In genomic region chr6:138499303-138499991, GRCh38 we compare ENCODE assay signal across 1 cellular context.
TF ChIP-seq lines count a peak whose summit lies in the region.

TSS of gene NHSL1 (minus strand) at chr6:138499494. CDS start at chr6:138499290, 204 bp downstream.

TF ChIP-seq in HepG2, 621 proteins besides CTCF, POLR2A, EP300 and RAD21 (continued from another document and continues in another):
- TF ChIP-seq ZNF280D (CRISPR knock-in tag; IDR thresholded peaks at IDR 0.05) (peak; percentile 41; the same call in 1 of the 2 replicates), RERE (CRISPR knock-in tag; IDR thresholded peaks at IDR 0.05; ENCODE audit: low read depth) (no peak), SNRNP70 (IDR thresholded peaks at IDR 0.05; ENCODE audit: low read depth, low read length) (no peak), TSC22D2 (CRISPR knock-in tag; IDR thresholded peaks at IDR 0.05; ENCODE audit: borderline replicate concordance) (0 out of 2 replicates have a peak, but pooled peaks have one; percentile 37), ZNF768 (CRISPR knock-in tag; IDR thresholded peaks at IDR 0.05) (no peak), TAF15 (IDR thresholded peaks at IDR 0.05; ENCODE audit: low read depth, low read length, poor library complexity, severe bottlenecking) (no peak), ZNF446 (CRISPR knock-in tag; IDR thresholded peaks at IDR 0.05) (no peak), AGO1 (IDR thresholded peaks at IDR 0.05; ENCODE audit: low read depth, low read length, poor library complexity, severe bottlenecking) (no peak), RBAK (CRISPR knock-in tag; IDR thresholded peaks at IDR 0.05) (no peak), ZNF652 (CRISPR knock-in tag; IDR thresholded peaks at IDR 0.05; ENCODE audit: borderline replicate concordance, low read depth) (no peak), ZNF709 (CRISPR knock-in tag; IDR thresholded peaks at IDR 0.05) (no peak), KDM3A (CRISPR knock-in tag; IDR thresholded peaks at IDR 0.05; ENCODE audit: low read depth) (no peak), ZNF850 (CRISPR knock-in tag; conservative IDR thresholded peaks at IDR 0.05) (no peak), ZNF451 (CRISPR knock-in tag; IDR thresholded peaks at IDR 0.05) (no peak), ZNF10 (CRISPR knock-in tag; IDR thresholded peaks at IDR 0.05; ENCODE audit: borderline replicate concordance, low read depth) (no peak), ZMAT5 (CRISPR knock-in tag; IDR thresholded peaks at IDR 0.05; ENCODE audit: borderline replicate concordance, low read depth) (no peak), HINFP (CRISPR knock-in tag; IDR thresholded peaks at IDR 0.05; ENCODE audit: low read depth) (peak; percentile 25; the same call in 1 of the 2 replicates), ZNF572 (CRISPR knock-in tag; IDR thresholded peaks at IDR 0.05) (no peak), ZBTB42 (CRISPR knock-in tag; IDR thresholded peaks at IDR 0.05) (no peak), TCF7L2 (IDR thresholded peaks at IDR 0.05; ENCODE audit: low read depth, low read length) (no peak), ZFYVE20 (CRISPR knock-in tag; IDR thresholded peaks at IDR 0.05; ENCODE audit: borderline replicate concordance, low read depth) (no peak), ZZZ3 (CRISPR knock-in tag; IDR thresholded peaks at IDR 0.05; ENCODE audit: borderline replicate concordance) (no peak), USF2 (IDR thresholded peaks at IDR 0.05; ENCODE audit: low read depth, low read length) (no peak), USF2 (CRISPR knock-in tag; IDR thresholded peaks at IDR 0.05; ENCODE audit: borderline replicate concordance) (no peak), GPBP1L1 (CRISPR knock-in tag; IDR thresholded peaks at IDR 0.05) (no peak), ZNF503 (CRISPR knock-in tag; IDR thresholded peaks at IDR 0.05) (peak; percentile 51), ZNF547 (CRISPR knock-in tag; IDR thresholded peaks at IDR 0.05) (no peak), ZNF614 (CRISPR knock-in tag; IDR thresholded peaks at IDR 0.05; ENCODE audit: borderline replicate concordance) (peak; percentile 63; the same call in 1 of the 2 replicates), PATZ1 (CRISPR knock-in tag; IDR thresholded peaks at IDR 0.05) (no peak), GABPB1 (CRISPR knock-in tag; IDR thresholded peaks at IDR 0.05) (no peak; the same call in 1 of the 2 replicates), THAP9 (CRISPR knock-in tag; IDR thresholded peaks at IDR 0.05; ENCODE audit: borderline replicate concordance) (no peak), ZNF619 (CRISPR knock-in tag; IDR thresholded peaks at IDR 0.05) (no peak), KLF15 (CRISPR knock-in tag; IDR thresholded peaks at IDR 0.05; ENCODE audit: borderline replicate concordance) (peak; percentile 56; the same call in 1 of the 2 replicates), PREB (CRISPR knock-in tag; IDR thresholded peaks at IDR 0.05) (no peak), ZSCAN30 (CRISPR knock-in tag; IDR thresholded peaks at IDR 0.05) (no peak), ZFP90 (CRISPR knock-in tag; IDR thresholded peaks at IDR 0.05; ENCODE audit: borderline replicate concordance) (no peak), HNRNPUL1 (IDR thresholded peaks at IDR 0.05; ENCODE audit: low read depth, low read length) (no peak)
